Comparison of ENCODE assay signal across 1 cellular context in genomic region chr15:75153565-75154248, GRCh38.
TF ChIP-seq lines count a peak whose summit lies in the region.

No MANE protein-coding gene starts in this region.

TF ChIP-seq in HEK293, 187 proteins besides CTCF, POLR2A, EP300 and RAD21:
- TF ChIP-seq ZNF692 (tag by site-specific recombination; IDR thresholded peaks at IDR 0.05) (peak; percentile 46; the same call in 1 of the 2 replicates), ZIC2 (tag by site-specific recombination; IDR thresholded peaks at IDR 0.05) (no peak)
